Comparison of ENCODE assay signal across 13 cellular contexts in the genomic region with DNA sequence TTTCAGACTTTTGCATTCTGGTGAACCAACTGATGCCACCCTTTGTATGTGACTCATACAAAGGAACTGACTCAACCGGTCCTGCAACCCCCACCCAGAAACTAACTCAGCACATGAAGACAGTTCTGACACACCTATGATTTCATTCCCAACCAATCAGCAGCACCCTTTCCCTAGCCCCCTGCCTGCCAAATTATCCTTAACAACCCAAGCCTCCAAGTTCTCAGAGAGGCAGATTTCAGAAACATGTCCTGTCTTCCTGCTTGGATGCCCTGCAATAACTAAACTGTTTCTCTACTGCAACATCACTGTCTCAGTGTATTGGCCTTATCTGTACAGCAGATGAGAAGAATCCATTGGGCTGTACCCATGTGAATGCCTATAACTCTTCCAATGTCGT.
DNase-seq lines count a peak whose midpoint lies in the region; ATAC-seq and TF ChIP-seq lines count a peak whose summit lies in the region.
"Had no signal": no experiment of that assay in that cellular context is flagged by ENCODE, and none has a peak within 500 bp of the region (broad histone marks: within the 10 kb centered on the region; RNA-seq: fewer than 3 reads in every experiment).

No MANE protein-coding gene starts in this region.

- no peak overlapping the region for H3K4me3 ChIP-seq in smooth muscle cell
- H3K4me3 ChIP-seq: cardiac muscle cell, gastroesophageal sphincter had no signal

- H3K79me2 ChIP-seq in smooth muscle cell (ENCODE audit: low read depth): no peaks in the 10 kb centered on the region

- H3K9ac ChIP-seq in smooth muscle cell (ENCODE audit: low read depth): no peak overlapping the region

- H3K36me3 ChIP-seq in smooth muscle cell (ENCODE audit: low read depth): peaks cover 6% of the 10 kb centered on the region
- H3K36me3 ChIP-seq: cardiac muscle cell, WERI-Rb-1 had no signal

- H3K4me1 Mint-ChIP-seq in activated naive CD8-positive, alpha-beta T cell treated with anti-CD3 and anti-CD28 coated beads for 36 hours: peaks cover 32% of the 10 kb centered on the region
- H3K4me1 Mint-ChIP-seq in nephron progenitor cell: no peaks in the 10 kb centered on the region

- WGBS in smooth muscle cell (ENCODE audit: low lambda C conversion rate): 85% methylated on average over 2 of the region's 2 CpGs

- peaks cover 61% of the 10 kb centered on the region for H3K36me3 Mint-ChIP-seq in activated naive CD8-positive, alpha-beta T cell treated with anti-CD3 and anti-CD28 coated beads for 36 hours
- H3K36me3 Mint-ChIP-seq in nephron progenitor cell (ENCODE audit: low read depth): peaks cover 25% of the 10 kb centered on the region

- H2AFZ ChIP-seq in smooth muscle cell (ENCODE audit: low read depth): no peak overlapping the region

- H3K27ac ChIP-seq in smooth muscle cell (ENCODE audit: low read depth): peak overlapping the region; percentile 41
- H3K27ac ChIP-seq: cardiac muscle cell, gastroesophageal sphincter, WERI-Rb-1 had no signal

- H3K4me1 ChIP-seq in smooth muscle cell (ENCODE audit: low read depth): no peaks in the 10 kb centered on the region

- no peaks in the 10 kb centered on the region for H3K9me3 ChIP-seq in smooth muscle cell (replicated peaks; ENCODE audit: low read depth)

- TF ChIP-seq CTCF in smooth muscle cell (IDR thresholded peaks at IDR 0.05; ENCODE audit: borderline replicate concordance, insufficient read depth, poor library complexity, severe bottlenecking): no peak
- TF ChIP-seq CTCF in nephron progenitor cell (IDR thresholded peaks at IDR 0.05): no peak

- H3K27me3 Mint-ChIP-seq in activated naive CD8-positive, alpha-beta T cell treated with anti-CD3 and anti-CD28 coated beads for 36 hours: no peaks in the 10 kb centered on the region
- H3K27me3 Mint-ChIP-seq in nephron progenitor cell (ENCODE audit: low read depth, poor library complexity): no peaks in the 10 kb centered on the region
- H3K27me3 Mint-ChIP-seq: progenitor cell of endocrine pancreas had no signal

- H3F3A ChIP-seq in smooth muscle cell (ENCODE audit: low read depth): peaks cover 4% of the 10 kb centered on the region

- no peak for ATAC-seq in GM21390 (IDR thresholded peaks at IDR 0.05; ENCODE audit: unreplicated experiment)
- ATAC-seq: gastroesophageal sphincter had no signal

- peak overlapping the region; percentile 75 for H3K27ac Mint-ChIP-seq in activated naive CD8-positive, alpha-beta T cell treated with anti-CD3 and anti-CD28 coated beads for 36 hours
- H3K27ac Mint-ChIP-seq in nephron progenitor cell: no peak overlapping the region
- H3K27ac Mint-ChIP-seq: progenitor cell of endocrine pancreas had no signal

- no peak overlapping the region for H3K4me3 Mint-ChIP-seq in activated naive CD8-positive, alpha-beta T cell treated with anti-CD3 and anti-CD28 coated beads for 36 hours
- H3K4me3 Mint-ChIP-seq in nephron progenitor cell: no peak overlapping the region

- H4K20me1 ChIP-seq in smooth muscle cell (ENCODE audit: low read depth): no peaks in the 10 kb centered on the region

- H3K9me3 Mint-ChIP-seq in activated naive CD8-positive, alpha-beta T cell treated with anti-CD3 and anti-CD28 coated beads for 36 hours: peaks cover 17% of the 10 kb centered on the region
- H3K9me3 Mint-ChIP-seq in nephron progenitor cell: peaks cover 10% of the 10 kb centered on the region

- DNase-seq in EH (ENCODE audit: low read depth) (peak; percentile 35), HT1080 (ENCODE audit: low read depth) (peak; percentile 85), smooth muscle cell (lab: John Stamatoyannopoulos, UW; ENCODE audit: unreplicated experiment) (no peak), nephron progenitor cell (no peak), NCI-H146 treated with DMSO at 0.1 percent for 48 hours (lab: John Stamatoyannopoulos, UW; ENCODE audit: unreplicated experiment) (no peak), 8988T (no peak)
- peak; percentile 20 for DNase-seq in activated naive CD8-positive, alpha-beta T cell treated with anti-CD3 and anti-CD28 coated beads for 36 hours
- DNase-seq: NCI-H1930, WERI-Rb-1 had no signal

- H3K4me2 ChIP-seq in smooth muscle cell: no peak overlapping the region

- H3K27me3 ChIP-seq in smooth muscle cell (ENCODE audit: low read depth): no peaks in the 10 kb centered on the region
- H3K27me3 ChIP-seq: cardiac muscle cell, gastroesophageal sphincter had no signal

Comparison
In these comparisons a context has a peak if more than half of its experiments do, and no peak if none do; other contexts are left out.
1. DNase-seq: peak in EH (single experiment), HT1080 (single experiment) and activated naive CD8-positive, alpha-beta T cell treated with anti-CD3 and anti-CD28 coated beads for 36 hours (single experiment); none in smooth muscle cell (single experiment), nephron progenitor cell (single experiment), NCI-H146 treated with DMSO at 0.1 percent for 48 hours (single experiment) and 8988T (single experiment).